In genomic region chr22:36872084-36872483, GRCh38 we compare ENCODE assay signal across 2 cellular contexts.
TF ChIP-seq lines count a peak whose summit lies in the region.

No MANE protein-coding gene starts in this region.

TF ChIP-seq in SK-N-SH, 30 proteins besides CTCF, POLR2A, EP300 and RAD21:
- TF ChIP-seq IRF3 (IDR thresholded peaks at IDR 0.05; ENCODE audit: low read depth, low read length): no peak
- TF ChIP-seq POLR2AphosphoS5 (IDR thresholded peaks at IDR 0.05; ENCODE audit: low read depth, low read length): no peak
- no peak for TF ChIP-seq MXI1 (IDR thresholded peaks at IDR 0.05; ENCODE audit: low read depth, low read length)
- TF ChIP-seq RCOR1 (IDR thresholded peaks at IDR 0.05; ENCODE audit: low read length): no peak

TF ChIP-seq in SK-N-SH treated with all-trans-retinoic acid at 6 μM for 48 hours, 23 proteins besides CTCF, POLR2A, EP300 and RAD21:
- TF ChIP-seq CSRNP3 (CRISPR knock-in tag; IDR thresholded peaks at IDR 0.05) (no peak), PPARA (CRISPR knock-in tag; IDR thresholded peaks at IDR 0.05; ENCODE audit: borderline replicate concordance) (no peak), SNAI2 (CRISPR knock-in tag; IDR thresholded peaks at IDR 0.05) (no peak)
